Comparison of ENCODE assay signal across 9 cellular contexts in genomic region chr17:32912218-32912897, GRCh38. TPM values are rescaled to one million over a fixed set of nuclear protein-coding genes. Genes with fewer than 3 reads are reported as not detected.
DNase-seq lines count a peak whose midpoint lies in the region; ATAC-seq, FAIRE-seq and TF ChIP-seq lines count a peak whose summit lies in the region.
"Had no signal": no experiment of that assay in that cellular context is flagged by ENCODE, and none has a peak within 500 bp of the region (broad histone marks: within the 10 kb centered on the region; RNA-seq: fewer than 3 reads in every experiment).

No MANE protein-coding gene starts in this region.

- peak; percentile 17 for FAIRE-seq in astrocyte (lab: Jason Lieb, UNC)

- no peak overlapping the region for H3K9ac ChIP-seq in astrocyte (ENCODE audit: low read length)

- peak overlapping the region; percentile 64 for H2AFZ ChIP-seq in astrocyte (ENCODE audit: low read depth, low read length)

- DNase-seq in HFF-Myc (ENCODE audit: extremely low read depth, low read depth) (peak; percentile 59), astrocyte (ENCODE audit: low read depth) (peak; percentile 52), iris pigment epithelial cell (ENCODE audit: low read depth) (peak; percentile 83), stomach (peak; percentile 84), GM19240 (ENCODE audit: insufficient read length, low spot score) (no peak), DMS79 (lab: John Stamatoyannopoulos, UW) (no peak)
- no peak for DNase-seq in stimulated activated naive B cell treated with anti-CD40 and anti-IgM and Interleukin-4, amounts not matched to agents 10 μg/mL and 1 μg/mL and 100 μg/mL, for 72 hours
- DNase-seq in natural killer cell treated with Interleukin-12 subunit alpha and Interleukin-12 subunit beta and Interleukin-15 and Interleukin-18, amount 100 ng/mL, for 72 hours (ENCODE audit: low spot score): no peak

- no peaks in the 10 kb centered on the region for H3K79me2 ChIP-seq in astrocyte (ENCODE audit: insufficient read depth, low read length)

- ATAC-seq in stimulated activated naive B cell treated with anti-CD40 and anti-IgM and Interleukin-4, amounts not matched to agents 10 μg/mL and 1 μg/mL and 100 μg/mL, for 72 hours (replicated peaks): no peak
- no peak for ATAC-seq in natural killer cell treated with Interleukin-12 subunit alpha and Interleukin-12 subunit beta and Interleukin-15 and Interleukin-18, amount 100 ng/mL, for 72 hours

- TF ChIP-seq CTCF in HFF-Myc (IDR thresholded peaks at IDR 0.05; ENCODE audit: low read depth, low read length, missing control alignments) (peak; percentile 20), astrocyte (IDR thresholded peaks at IDR 0.05; ENCODE audit: insufficient read depth, low read depth, low read length) (no peak), stomach (IDR thresholded peaks at IDR 0.05) (peak in 1 of 7 experiments; percentile 11)

- no peak overlapping the region for H3K27ac ChIP-seq in astrocyte (ENCODE audit: low read depth, low read length)
- peak overlapping the region; percentile 66 to 81 (median 74) for H3K27ac ChIP-seq in stomach

- peaks cover 3% of the 10 kb centered on the region for H3K27me3 Mint-ChIP-seq in astrocyte (ENCODE audit: low read depth, unreplicated experiment)
- peaks cover 0 to 9% of the 10 kb centered on the region in 2 donors for H3K27me3 Mint-ChIP-seq in stimulated activated naive B cell treated with anti-CD40 and anti-IgM and Interleukin-4, amounts not matched to agents 10 μg/mL and 1 μg/mL and 100 μg/mL, for 72 hours
- peaks cover 5 to 24% of the 10 kb centered on the region in 2 donors for H3K27me3 Mint-ChIP-seq in natural killer cell treated with Interleukin-12 subunit alpha and Interleukin-12 subunit beta and Interleukin-15 and Interleukin-18, amount 100 ng/mL, for 72 hours
- H3K27me3 Mint-ChIP-seq: activated naive CD4-positive, alpha-beta T cell treated with anti-CD3 and anti-CD28 coated beads, Interleukin-2, amount 50 U/mL, for 24 hours had no signal

- peaks cover 7% of the 10 kb centered on the region for H3K27me3 ChIP-seq in astrocyte (ENCODE audit: insufficient read depth, low read length)
- H3K27me3 ChIP-seq in stomach: no peaks in the 10 kb centered on the region

- no peak overlapping the region for H3K4me3 ChIP-seq in HFF-Myc (replicated peaks; ENCODE audit: low read depth, low read length)
- H3K4me3 ChIP-seq in astrocyte (ENCODE audit: insufficient read depth, low read depth, low read length): no peak overlapping the region
- peak overlapping the region in 1 of 4 donors; percentile 16 for H3K4me3 ChIP-seq in stomach

- H3K9me3 Mint-ChIP-seq in astrocyte (ENCODE audit: unreplicated experiment): peaks cover 2% of the 10 kb centered on the region
- H3K9me3 Mint-ChIP-seq in stimulated activated naive B cell treated with anti-CD40 and anti-IgM and Interleukin-4, amounts not matched to agents 10 μg/mL and 1 μg/mL and 100 μg/mL, for 72 hours: no peaks in the 10 kb centered on the region
- H3K9me3 Mint-ChIP-seq in natural killer cell treated with Interleukin-12 subunit alpha and Interleukin-12 subunit beta and Interleukin-15 and Interleukin-18, amount 100 ng/mL, for 72 hours: no peaks in the 10 kb centered on the region
- H3K9me3 Mint-ChIP-seq: activated naive CD4-positive, alpha-beta T cell treated with anti-CD3 and anti-CD28 coated beads, Interleukin-2, amount 50 U/mL, for 24 hours had no signal

- H3K36me3 Mint-ChIP-seq in astrocyte (ENCODE audit: low read depth, unreplicated experiment): no peaks in the 10 kb centered on the region
- H3K36me3 Mint-ChIP-seq in stimulated activated naive B cell treated with anti-CD40 and anti-IgM and Interleukin-4, amounts not matched to agents 10 μg/mL and 1 μg/mL and 100 μg/mL, for 72 hours: no peaks in the 10 kb centered on the region
- H3K36me3 Mint-ChIP-seq in natural killer cell treated with Interleukin-12 subunit alpha and Interleukin-12 subunit beta and Interleukin-15 and Interleukin-18, amount 100 ng/mL, for 72 hours: no peaks in the 10 kb centered on the region
- H3K36me3 Mint-ChIP-seq: activated naive CD4-positive, alpha-beta T cell treated with anti-CD3 and anti-CD28 coated beads, Interleukin-2, amount 50 U/mL, for 24 hours had no signal

- peaks cover 7% of the 10 kb centered on the region for H3K4me1 Mint-ChIP-seq in astrocyte (ENCODE audit: low read depth, unreplicated experiment)
- H3K4me1 Mint-ChIP-seq in stimulated activated naive B cell treated with anti-CD40 and anti-IgM and Interleukin-4, amounts not matched to agents 10 μg/mL and 1 μg/mL and 100 μg/mL, for 72 hours: no peaks in the 10 kb centered on the region
- H3K4me1 Mint-ChIP-seq in natural killer cell treated with Interleukin-12 subunit alpha and Interleukin-12 subunit beta and Interleukin-15 and Interleukin-18, amount 100 ng/mL, for 72 hours (ENCODE audit: low read depth in 2 of 2): peaks cover 24 to 35% of the 10 kb centered on the region in 2 donors
- H3K4me1 Mint-ChIP-seq: activated naive CD4-positive, alpha-beta T cell treated with anti-CD3 and anti-CD28 coated beads, Interleukin-2, amount 50 U/mL, for 24 hours had no signal

- H3K4me2 ChIP-seq in astrocyte (ENCODE audit: low read length): peak overlapping the region; percentile 41

- no peaks in the 10 kb centered on the region for H4K20me1 ChIP-seq in astrocyte (ENCODE audit: insufficient read depth, low read length)

- H3K9me3 ChIP-seq in astrocyte (ENCODE audit: insufficient read depth, low read depth, low read length) (no peaks in the 10 kb centered on the region), stomach (no peaks in the 10 kb centered on the region)

- H3K4me3 Mint-ChIP-seq in astrocyte (ENCODE audit: unreplicated experiment): no peak overlapping the region
- H3K4me3 Mint-ChIP-seq in stimulated activated naive B cell treated with anti-CD40 and anti-IgM and Interleukin-4, amounts not matched to agents 10 μg/mL and 1 μg/mL and 100 μg/mL, for 72 hours: no peak overlapping the region
- no peak overlapping the region for H3K4me3 Mint-ChIP-seq in natural killer cell treated with Interleukin-12 subunit alpha and Interleukin-12 subunit beta and Interleukin-15 and Interleukin-18, amount 100 ng/mL, for 72 hours
- H3K4me3 Mint-ChIP-seq: activated naive CD4-positive, alpha-beta T cell treated with anti-CD3 and anti-CD28 coated beads, Interleukin-2, amount 50 U/mL, for 24 hours had no signal

- H3K4me1 ChIP-seq in astrocyte (ENCODE audit: insufficient read depth, low read length): peaks cover 3% of the 10 kb centered on the region
- H3K4me1 ChIP-seq in stomach: peaks cover 20 to 48% (median 34%) of the 10 kb centered on the region in 4 donors

- H3K27ac Mint-ChIP-seq in astrocyte (ENCODE audit: unreplicated experiment): no peak overlapping the region
- no peak overlapping the region for H3K27ac Mint-ChIP-seq in stimulated activated naive B cell treated with anti-CD40 and anti-IgM and Interleukin-4, amounts not matched to agents 10 μg/mL and 1 μg/mL and 100 μg/mL, for 72 hours
- H3K27ac Mint-ChIP-seq in natural killer cell treated with Interleukin-12 subunit alpha and Interleukin-12 subunit beta and Interleukin-15 and Interleukin-18, amount 100 ng/mL, for 72 hours: no peak overlapping the region
- H3K27ac Mint-ChIP-seq: activated naive CD4-positive, alpha-beta T cell treated with anti-CD3 and anti-CD28 coated beads, Interleukin-2, amount 50 U/mL, for 24 hours had no signal

- no peak for TF ChIP-seq POLR2A in stomach (IDR thresholded peaks at IDR 0.05)

- intact Hi-C loops in stomach (cut with DNase I; ENCODE audit: low total_unique reads): no loop called here

- whole genome bisulfite sequencing in stomach, 5 donors: 13 to 27% (median 22%) methylated on average over 10 of the region's 10 CpGs

- TF ChIP-seq EP300 in stomach (IDR thresholded peaks at IDR 0.05): no peak

- H3K36me3 ChIP-seq in astrocyte (ENCODE audit: insufficient read depth, low read length) (no peaks in the 10 kb centered on the region), stomach (no peaks in the 10 kb centered on the region)

RNA-seq across cellular contexts. Expression of gene TMEM98, which starts 15.6 kb away (rescaled TPM):
- total RNA-seq in astrocyte (59.6 and 62.6 TPM in 2 replicates), stomach (100 to 1,000 TPM in 4 of 5 donors, 10 to 100 TPM in 1; 46.4 to 161 (median 104) TPM)
- 10 to 100 TPM; 43.7 to 49.6 (median 49.5) TPM for polyA plus RNA-seq in stomach
- total RNA-seq in natural killer cell treated with Interleukin-12 subunit alpha and Interleukin-12 subunit beta and Interleukin-15 and Interleukin-18, amount 100 ng/mL, for 72 hours: under 1 TPM; 0.59 to 0.76 TPM

RNA-seq across cellular contexts. Expression of gene MYO1D, which starts 35.4 kb away (rescaled TPM):
- total RNA-seq in astrocyte (18.0 and 23.5 TPM in 2 replicates), stomach (100 to 1,000 TPM in 3 of 5 donors, 10 to 100 TPM in 2; 69.3 to 727 (median 106) TPM)
- polyA plus RNA-seq in stomach: 10 to 100 TPM; 11.6 to 14.5 (median 13.5) TPM
- total RNA-seq in natural killer cell treated with Interleukin-12 subunit alpha and Interleukin-12 subunit beta and Interleukin-15 and Interleukin-18, amount 100 ng/mL, for 72 hours: 10 to 100 TPM; 25.7 to 25.8 TPM

Comparison
In these comparisons a context has a peak if more than half of its experiments do, and no peak if none do; other contexts are left out.
1. DNase-seq: peak in HFF-Myc (single experiment), astrocyte (single experiment), iris pigment epithelial cell (single experiment) and stomach (single experiment); none in stimulated activated naive B cell treated with anti-CD40 and anti-IgM and Interleukin-4, amounts not matched to agents 10 μg/mL and 1 μg/mL and 100 μg/mL, for 72 hours (single experiment), GM19240 (single experiment), DMS79 (single experiment) and natural killer cell treated with Interleukin-12 subunit alpha and Interleukin-12 subunit beta and Interleukin-15 and Interleukin-18, amount 100 ng/mL, for 72 hours (single experiment).
2. RNA of gene TMEM98, which starts 15.6 kb away (total RNA-seq): 46.4 to 161 TPM in stomach and 59.6 to 62.6 TPM in astrocyte; 0.59 to 0.76 TPM in natural killer cell treated with Interleukin-12 subunit alpha and Interleukin-12 subunit beta and Interleukin-15 and Interleukin-18, amount 100 ng/mL, for 72 hours; every median in the first group is over 10 times any median in the second.